ENCODE assay signal across 9 cellular contexts in genomic region chr6:142913036-142913510, GRCh38. TPM values are rescaled to one million over a fixed set of nuclear protein-coding genes. Genes with fewer than 3 reads are reported as not detected.
DNase-seq lines count a peak whose midpoint lies in the region; ATAC-seq, FAIRE-seq and TF ChIP-seq lines count a peak whose summit lies in the region.
"Had no signal": no experiment of that assay in that cellular context is flagged by ENCODE, and none has a peak within 500 bp of the region (broad histone marks: within the 10 kb centered on the region; RNA-seq: fewer than 3 reads in every experiment).

No MANE protein-coding gene starts in this region.

- no peak for DNase-seq in activated naive CD4-positive, alpha-beta T cell treated with anti-CD3 and anti-CD28 coated beads, Interleukin-2, amount 50 U/mL, for 72 hours (ENCODE audit: low spot score in 2 of 2)
- no peak for DNase-seq in DMS 273 (lab: John Stamatoyannopoulos, UW; ENCODE audit: unreplicated experiment)
- no peak for DNase-seq in nephron progenitor cell
- DNase-seq in urothelium cell line (ENCODE audit: low spot score): no peak
- no peak for DNase-seq in heart left ventricle

- peaks cover 0 to 3% (median 0%) of the 10 kb centered on the region in 9 donors for H3K36me3 ChIP-seq in heart left ventricle

- no peak overlapping the region for H3K4me3 Mint-ChIP-seq in nephron progenitor cell

- no peaks in the 10 kb centered on the region for H3K27me3 Mint-ChIP-seq in nephron progenitor cell (ENCODE audit: low read depth, poor library complexity)

- peaks cover 10 to 30% of the 10 kb centered on the region in 2 donors for H3K36me3 Mint-ChIP-seq in activated naive CD4-positive, alpha-beta T cell treated with anti-CD3 and anti-CD28 coated beads, Interleukin-2, amount 50 U/mL, for 72 hours
- H3K36me3 Mint-ChIP-seq in nephron progenitor cell (ENCODE audit: low read depth): peaks cover 17% of the 10 kb centered on the region

- H3K27me3 ChIP-seq in heart left ventricle: no peaks in the 10 kb centered on the region

- H3K27ac Mint-ChIP-seq in activated naive CD4-positive, alpha-beta T cell treated with anti-CD3 and anti-CD28 coated beads, Interleukin-2, amount 50 U/mL, for 72 hours: peak overlapping the region; percentile 97 to 98
- no peak overlapping the region for H3K27ac Mint-ChIP-seq in nephron progenitor cell

- ATAC-seq in GM18498 (IDR thresholded peaks at IDR 0.05; ENCODE audit: unreplicated experiment) (peak; percentile 64), GM21423 (IDR thresholded peaks at IDR 0.05; ENCODE audit: unreplicated experiment) (peak; percentile 49), HG03442 (IDR thresholded peaks at IDR 0.05; ENCODE audit: unreplicated experiment) (peak; percentile 52), heart left ventricle (no peak)
- peak; percentile 79 to 81 for ATAC-seq in activated naive CD4-positive, alpha-beta T cell treated with anti-CD3 and anti-CD28 coated beads, Interleukin-2, amount 50 U/mL, for 72 hours

- H3K4me1 ChIP-seq in heart left ventricle: peaks cover 0 to 24% (median under 1%) of the 10 kb centered on the region in 12 donors

- peak overlapping the region in 1 of 12 donors; percentile 34 for H3K4me3 ChIP-seq in heart left ventricle

- no peak for FAIRE-seq in urothelium cell line (lab: Jason Lieb, UNC)
- FAIRE-seq: G401.6 had no signal

- TF ChIP-seq CTCF in nephron progenitor cell (IDR thresholded peaks at IDR 0.05) (no peak), heart left ventricle (IDR thresholded peaks at IDR 0.05) (no peak)

- WGBS in heart left ventricle, 4 donors: 89 to 95% (median 90%) methylated on average over 5 of the region's 5 CpGs

- H3K9me3 ChIP-seq in heart left ventricle: no peaks in the 10 kb centered on the region

- H3K9me3 Mint-ChIP-seq in activated naive CD4-positive, alpha-beta T cell treated with anti-CD3 and anti-CD28 coated beads, Interleukin-2, amount 50 U/mL, for 72 hours: no peaks in the 10 kb centered on the region
- H3K9me3 Mint-ChIP-seq in nephron progenitor cell: peaks cover 5% of the 10 kb centered on the region

- TF ChIP-seq POLR2A in heart left ventricle (IDR thresholded peaks at IDR 0.05): no peak

- intact Hi-C loops in heart left ventricle (cut with DNase I): no loop called here

- peak overlapping the region in 1 of 12 donors; percentile 81 for H3K27ac ChIP-seq in heart left ventricle

- peaks cover 15% of the 10 kb centered on the region for H3K4me1 Mint-ChIP-seq in nephron progenitor cell

RNA-seq across cellular contexts. Expression of gene HIVEP2, which starts 31.9 kb away (rescaled TPM):
- 10 to 100 TPM; 23.8 to 33.1 TPM for total RNA-seq in activated naive CD4-positive, alpha-beta T cell treated with anti-CD3 and anti-CD28 coated beads, Interleukin-2, amount 50 U/mL, for 72 hours
- total RNA-seq in heart left ventricle: 10 to 100 TPM; 11.6 to 31.2 (median 20.6) TPM
- 1 to 10 TPM; 2.7 to 6.3 TPM for polyA plus RNA-seq in heart left ventricle

Comparison
In these comparisons a context has a peak if more than half of its experiments do, and no peak if none do; other contexts are left out.
1. ATAC-seq: peak in GM18498 (single experiment), GM21423 (single experiment), HG03442 (single experiment) and activated naive CD4-positive, alpha-beta T cell treated with anti-CD3 and anti-CD28 coated beads, Interleukin-2, amount 50 U/mL, for 72 hours (2 of 2); none in heart left ventricle (0 of 4).